ENCODE assay signal across 8 cellular contexts in genomic region chr20:49610701-49611538, GRCh38. TPM values are rescaled to one million over a fixed set of nuclear protein-coding genes. Genes with fewer than 3 reads are reported as not detected.
DNase-seq lines count a peak whose midpoint lies in the region; ATAC-seq and TF ChIP-seq lines count a peak whose summit lies in the region.

No MANE protein-coding gene starts in this region.

- no peak overlapping the region for H3K27ac Mint-ChIP-seq in nephron
- no peak overlapping the region for H3K27ac Mint-ChIP-seq in stimulated activated naive CD8-positive, alpha-beta T cell treated with anti-CD3 and anti-CD28 coated beads, Interleukin-15, amount 100 ng/mL, for 72 hours

- H3K4me3 ChIP-seq in esophagus squamous epithelium = peak overlapping the region in 2 of 4 donors; percentile 10 to 52

- H3K9me3 Mint-ChIP-seq in nephron = no peaks in the 10 kb centered on the region
- no peaks in the 10 kb centered on the region for H3K9me3 Mint-ChIP-seq in stimulated activated naive CD8-positive, alpha-beta T cell treated with anti-CD3 and anti-CD28 coated beads, Interleukin-15, amount 100 ng/mL, for 72 hours

- H3K4me1 ChIP-seq in esophagus squamous epithelium = peaks cover 3 to 38% (median 22%) of the 10 kb centered on the region in 3 donors

- H3K4me3 Mint-ChIP-seq in nephron = peak overlapping the region; percentile 30 to 73 (median 61)
- H3K4me3 Mint-ChIP-seq in stimulated activated naive CD8-positive, alpha-beta T cell treated with anti-CD3 and anti-CD28 coated beads, Interleukin-15, amount 100 ng/mL, for 72 hours = peak overlapping the region; percentile 67 to 71

- TF ChIP-seq POLR2A in esophagus squamous epithelium (IDR thresholded peaks at IDR 0.05) = peak in 1 of 4 donors; percentile 14

- H3K4me1 Mint-ChIP-seq in nephron = no peaks in the 10 kb centered on the region
- peaks cover 22% of the 10 kb centered on the region for H3K4me1 Mint-ChIP-seq in stimulated activated naive CD8-positive, alpha-beta T cell treated with anti-CD3 and anti-CD28 coated beads, Interleukin-15, amount 100 ng/mL, for 72 hours

- H3K9me3 ChIP-seq in esophagus squamous epithelium = no peaks in the 10 kb centered on the region

- peak; percentile 78 for ATAC-seq in stimulated activated naive CD8-positive, alpha-beta T cell treated with anti-CD3 and anti-CD28 coated beads, Interleukin-15, amount 100 ng/mL, for 72 hours

- H3K27me3 ChIP-seq in esophagus squamous epithelium = peaks cover 0 to 15% (median 0%) of the 10 kb centered on the region in 4 donors

- H3K27ac ChIP-seq in esophagus squamous epithelium = peak overlapping the region in 3 of 4 donors; percentile 48 to 64 (median 58)

- intact Hi-C loops in esophagus squamous epithelium (cut with DNase I) = loop anchor here (5.0 kb wide), 1 partner anchor 236 kb away; no protein-coding TSS in a partner anchor

- H3K36me3 Mint-ChIP-seq in nephron (ENCODE audit: low read depth) = no peaks in the 10 kb centered on the region

- H3K36me3 ChIP-seq in esophagus squamous epithelium = no peaks in the 10 kb centered on the region

- TF ChIP-seq CTCF in GM13977 (IDR thresholded peaks at IDR 0.05; ENCODE audit: extremely low read depth, insufficient read depth, missing control alignments) = peak; percentile 97
- TF ChIP-seq CTCF in esophagus squamous epithelium (IDR thresholded peaks at IDR 0.05) = peak; percentile 97 to 100 (median 100)
- TF ChIP-seq CTCF in nephron (IDR thresholded peaks at IDR 0.05; ENCODE audit: unreplicated experiment in 3 of 3) = peak; percentile 99 to 100 (median 100)

- H3K27me3 Mint-ChIP-seq in nephron (ENCODE audit: low read depth) = peaks cover 14% of the 10 kb centered on the region
- H3K27me3 Mint-ChIP-seq in stimulated activated naive CD8-positive, alpha-beta T cell treated with anti-CD3 and anti-CD28 coated beads, Interleukin-15, amount 100 ng/mL, for 72 hours = peaks cover 41% of the 10 kb centered on the region

- 28 to 35% methylated on average over 18 to 23 of the region's 48 CpGs for WGBS in esophagus squamous epithelium, 2 donors

- in situ Hi-C loops in GM13977 (cut with MboI; ENCODE audit: low pct_unique_long_range_greater_than_20kb, low sequenced_read_pairs, unreplicated experiment) = no loop called here

- peak; percentile 90 for DNase-seq in 8988T
- peak; percentile 85 for DNase-seq in GM13977 (ENCODE audit: low spot score)
- DNase-seq in HT-29 (ENCODE audit: low spot score) = peak; percentile 98
- peak; percentile 82 for DNase-seq in OCI-M2 (lab: John Stamatoyannopoulos, UW; ENCODE audit: unreplicated experiment)
- DNase-seq in activated T-cell treated with anti-CD3 and anti-CD28 coated beads, Interleukin-2, amount 50 U/mL, for 1 hour = peak; percentile 80
- DNase-seq in esophagus squamous epithelium (lab: John Stamatoyannopoulos, UW) = no peak
- DNase-seq in stimulated activated naive CD8-positive, alpha-beta T cell treated with anti-CD3 and anti-CD28 coated beads, Interleukin-15, amount 100 ng/mL, for 72 hours = peak; percentile 84 to 85

RNA-seq across cellular contexts. Expression of gene PTGIS, which starts 43.0 kb away (rescaled TPM):
- total RNA-seq in HT-29 (2014; rRNA removed; shearing (Covaris generic)) = not detected in 2 replicates
- 10 to 100 TPM in 2 of 4 donors, 1 to 10 TPM in 2; 1.6 to 34.1 (median 8.6) TPM for total RNA-seq in esophagus squamous epithelium
